In the genomic region with DNA sequence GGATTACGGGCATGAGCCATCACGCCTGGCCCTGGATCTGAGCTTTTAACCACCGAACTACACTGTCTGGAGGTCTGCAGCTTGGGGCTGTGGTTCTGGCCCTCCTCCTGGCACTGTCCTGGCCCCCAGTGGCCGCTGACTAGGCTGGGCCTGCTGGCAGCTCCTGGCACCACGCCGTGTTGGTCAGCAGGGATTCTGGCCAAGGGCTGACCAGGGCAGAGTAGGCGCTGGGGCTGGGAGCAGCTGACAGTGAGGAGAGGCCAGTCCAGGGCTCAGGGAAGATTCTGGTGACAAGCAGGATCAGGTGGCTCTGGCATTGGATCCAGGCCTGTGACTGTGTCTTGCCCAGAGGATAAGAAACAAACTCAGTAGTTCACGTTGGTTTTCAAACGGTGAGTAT, we compare ENCODE assay signal across 13 cellular contexts. TPM values are rescaled to one million over a fixed set of nuclear protein-coding genes. Genes with fewer than 3 reads are reported as not detected.
DNase-seq lines count a peak whose midpoint lies in the region; TF ChIP-seq lines count a peak whose summit lies in the region.
"Had no signal": no experiment of that assay in that cellular context is flagged by ENCODE, and none has a peak within 500 bp of the region (broad histone marks: within the 10 kb centered on the region; RNA-seq: fewer than 3 reads in every experiment).

No MANE protein-coding gene starts in this region.

- H3K27me3 ChIP-seq in tibial artery = no peaks in the 10 kb centered on the region
- no peaks in the 10 kb centered on the region for H3K27me3 ChIP-seq in effector memory CD4-positive, alpha-beta T cell (replicated peaks; ENCODE audit: control insufficient read depth, insufficient read depth, low read length, poor library complexity, severe bottlenecking)

- peaks cover 25% of the 10 kb centered on the region for H3K36me3 Mint-ChIP-seq in activated CD4-positive, alpha-beta T cell treated with anti-CD3 and anti-CD28 coated beads, Interleukin-2, amount 10 ng/mL, durations not matched to agents 24 days and 14 days (ENCODE audit: low read depth)

- H3K9me3 ChIP-seq in tibial artery = no peaks in the 10 kb centered on the region
- no peaks in the 10 kb centered on the region for H3K9me3 ChIP-seq in effector memory CD4-positive, alpha-beta T cell (ENCODE audit: control insufficient read depth, low read length)

- H3K4me3 ChIP-seq in tibial artery = no peak overlapping the region
- H3K4me3 ChIP-seq in effector memory CD4-positive, alpha-beta T cell (ENCODE audit: insufficient read depth, low read depth, low read length, poor library complexity, severe bottlenecking) = no peak overlapping the region

- H3K36me3 ChIP-seq in tibial artery = peaks cover 0 to 5% (median 0%) of the 10 kb centered on the region in 3 donors
- no peaks in the 10 kb centered on the region for H3K36me3 ChIP-seq in effector memory CD4-positive, alpha-beta T cell (ENCODE audit: control insufficient read depth, insufficient read depth, low read length)

- H3K9me3 Mint-ChIP-seq in activated CD4-positive, alpha-beta T cell treated with anti-CD3 and anti-CD28 coated beads, Interleukin-2, amount 10 ng/mL, durations not matched to agents 24 days and 14 days = no peaks in the 10 kb centered on the region
- H3K9me3 Mint-ChIP-seq: naive thymus-derived CD4-positive, alpha-beta T cell had no signal

- peak overlapping the region; percentile 65 for H3K27ac Mint-ChIP-seq in activated CD4-positive, alpha-beta T cell treated with anti-CD3 and anti-CD28 coated beads, Interleukin-2, amount 10 ng/mL, durations not matched to agents 24 days and 14 days
- H3K27ac Mint-ChIP-seq: naive thymus-derived CD4-positive, alpha-beta T cell had no signal

- peak overlapping the region; percentile 73 to 80 for H3K27ac ChIP-seq in tibial artery
- H3K27ac ChIP-seq in effector memory CD4-positive, alpha-beta T cell (ENCODE audit: insufficient read depth, low read length, poor library complexity, severe bottlenecking) = no peak overlapping the region

- H3K27me3 Mint-ChIP-seq in activated CD4-positive, alpha-beta T cell treated with anti-CD3 and anti-CD28 coated beads, Interleukin-2, amount 10 ng/mL, durations not matched to agents 24 days and 14 days = no peaks in the 10 kb centered on the region
- H3K27me3 Mint-ChIP-seq: naive thymus-derived CD4-positive, alpha-beta T cell had no signal

- peaks cover 0 to 93% (median 60%) of the 10 kb centered on the region in 4 donors for H3K4me1 ChIP-seq in tibial artery
- no peaks in the 10 kb centered on the region for H3K4me1 ChIP-seq in effector memory CD4-positive, alpha-beta T cell (ENCODE audit: control insufficient read depth, insufficient read depth, low read length, poor library complexity, severe bottlenecking)

- H3K4me1 Mint-ChIP-seq in activated CD4-positive, alpha-beta T cell treated with anti-CD3 and anti-CD28 coated beads, Interleukin-2, amount 10 ng/mL, durations not matched to agents 24 days and 14 days = peaks cover 20% of the 10 kb centered on the region

- no peak for DNase-seq in activated CD4-positive, alpha-beta T cell treated with anti-CD3 and anti-CD28 coated beads, Interleukin-2, amount 10 ng/mL, durations not matched to agents 24 days and 14 days
- no peak for DNase-seq in activated CD4-positive, alpha-beta T cell treated with anti-CD3 and anti-CD28 coated beads for 4 hours
- peak; percentile 60 for DNase-seq in fibroblast of gingiva (ENCODE audit: low read depth)
- DNase-seq in myocyte (ENCODE audit: low read depth) = peak; percentile 98
- DNase-seq in tibial artery = peak; percentile 79 to 95
- no peak for DNase-seq in AG08396 (ENCODE audit: low spot score)
- no peak for DNase-seq in NCI-H2081 treated with DMSO at 0.1 percent for 48 hours (lab: John Stamatoyannopoulos, UW)
- DNase-seq in effector memory CD4-positive, alpha-beta T cell = no peak
- DNase-seq: DND-41; naive thymus-derived CD4-positive, alpha-beta T cell; NCI-H187 treated with DMSO at 0.1 percent for 48 hours; stimulated activated CD4-positive, alpha-beta T cell treated with anti-CD3 and anti-CD28 coated beads, Interleukin-4, amount 100 ng/mL, for 4 hours had no signal

- intact Hi-C loops in activated CD4-positive, alpha-beta T cell treated with anti-CD3 and anti-CD28 coated beads, Interleukin-2, amount 10 ng/mL, durations not matched to agents 24 days and 14 days (cut with micrococcal nuclease) = no loop called here
- intact Hi-C loops in tibial artery (cut with DNase I; ENCODE audit: low total_unique reads) = loop anchor here (2.0 kb wide), 1 partner anchor 14 kb away; the partner anchor contains the start of gene EEF2K

- TF ChIP-seq CTCF in tibial artery (IDR thresholded peaks at IDR 0.05) = no peak

- no peak overlapping the region for H3K4me3 Mint-ChIP-seq in activated CD4-positive, alpha-beta T cell treated with anti-CD3 and anti-CD28 coated beads, Interleukin-2, amount 10 ng/mL, durations not matched to agents 24 days and 14 days
- H3K4me3 Mint-ChIP-seq: naive thymus-derived CD4-positive, alpha-beta T cell had no signal

RNA-seq across cellular contexts. Expression of gene EEF2K, which starts 14.6 kb away (rescaled TPM):
- total RNA-seq in activated CD4-positive, alpha-beta T cell treated with anti-CD3 and anti-CD28 coated beads, Interleukin-2, amount 10 ng/mL, durations not matched to agents 24 days and 14 days = 30.5 and 33.9 TPM in 2 replicates
- 19.8 and 22.2 TPM in 2 replicates for total RNA-seq in myocyte
- 10.4 TPM for polyA plus RNA-seq in myocyte (2012)

RNA-seq across cellular contexts. Expression of gene SDR42E2, which starts 58.4 kb away (rescaled TPM):
- 0.07 TPM in 1 of 2 replicates, not detected in the other for total RNA-seq in activated CD4-positive, alpha-beta T cell treated with anti-CD3 and anti-CD28 coated beads, Interleukin-2, amount 10 ng/mL, durations not matched to agents 24 days and 14 days
- not detected in 2 replicates for total RNA-seq in myocyte
- polyA plus RNA-seq in myocyte (2012) = 0.04 TPM
- total RNA-seq: glomerular endothelial cell had no signal

Comparison
In these comparisons a context has a peak if more than half of its experiments do, and no peak if none do; other contexts are left out.
1. DNase-seq: peak in fibroblast of gingiva (single experiment), myocyte (single experiment) and tibial artery (2 of 2); none in activated CD4-positive, alpha-beta T cell treated with anti-CD3 and anti-CD28 coated beads, Interleukin-2, amount 10 ng/mL, durations not matched to agents 24 days and 14 days (single experiment), activated CD4-positive, alpha-beta T cell treated with anti-CD3 and anti-CD28 coated beads for 4 hours (0 of 2), AG08396 (single experiment), NCI-H2081 treated with DMSO at 0.1 percent for 48 hours (single experiment) and effector memory CD4-positive, alpha-beta T cell (0 of 3).